Comparison of ENCODE assay signal across 9 cellular contexts in genomic region chr2:236795861-236796219, GRCh38.
"Had no signal": no experiment of that assay in that cellular context is flagged by ENCODE, and none has a peak within 500 bp of the region (broad histone marks: within the 10 kb centered on the region; RNA-seq: fewer than 3 reads in every experiment).

No MANE protein-coding gene starts in this region.

- H3K4me1 ChIP-seq: HAP-1 had no signal

- H3K9me3 ChIP-seq: HAP-1 had no signal

- ATAC-seq: GM23338, HCT116, K562 had no signal

- DNase-seq: HFFc6, IMR-90 had no signal

- H2AFZ ChIP-seq: GM23338 had no signal

- H3K27ac ChIP-seq: HL-60 had no signal

- H3K4me3 ChIP-seq: GM23338, HAP-1, K562 had no signal

- H3K36me3 ChIP-seq: HAP-1 had no signal

- FAIRE-seq: H1, H54, K562 had no signal

- H3K4me2 ChIP-seq: GM23338 had no signal
